In genomic region chr20:3740600-3741301, GRCh38 we compare ENCODE assay signal across 15 cellular contexts. TPM values are rescaled to one million over a fixed set of nuclear protein-coding genes. Genes with fewer than 3 reads are reported as not detected.
"Had no signal": no experiment of that assay in that cellular context is flagged by ENCODE, and none has a peak within 500 bp of the region (broad histone marks: within the 10 kb centered on the region; RNA-seq: fewer than 3 reads in every experiment).

No MANE protein-coding gene starts in this region.

- H3K27me3 ChIP-seq: brain microvascular endothelial cell, pancreas had no signal

- H3K9me3 ChIP-seq: gastroesophageal sphincter, pancreas had no signal

- H3K4me3 ChIP-seq: gastroesophageal sphincter, pancreas had no signal

- H3K27ac ChIP-seq: brain microvascular endothelial cell, pancreas had no signal

- H3K36me3 ChIP-seq: brain microvascular endothelial cell, pancreas had no signal

- FAIRE-seq: endothelial cell of umbilical vein, pancreas, small intestine had no signal

- ATAC-seq: gastroesophageal sphincter, pancreas, T-helper 17 cell had no signal

- DNase-seq: activated B cell treated with CpG ODN at 0.5 μM for 24 hours; activated CD4-positive, alpha-beta T cell treated with anti-CD3 and anti-CD28 coated beads, Interleukin-2, amount 10 ng/mL, durations not matched to agents 7 days and 5 days; activated effector memory CD4-positive, alpha-beta T cell treated with Interleukin-2 at 50 U/mL for 16 hours; brain microvascular endothelial cell; hypothalamus; pancreas; SIG-M5; small intestine; substantia nigra; T-helper 17 cell; trophoblast cell had no signal

RNA-seq across cellular contexts. Expression of gene HSPA12B, which starts 8.3 kb away (rescaled TPM):
- total RNA-seq: activated B cell treated with CpG ODN at 0.5 μM for 24 hours; activated CD4-positive, alpha-beta T cell treated with anti-CD3 and anti-CD28 coated beads, Interleukin-2, amount 10 ng/mL, durations not matched to agents 7 days and 5 days; activated CD8-positive, alpha-beta memory T cell treated with anti-CD3 and anti-CD28 coated beads for 36 hours; renal cortical epithelial cell; T-helper 17 cell had no signal

RNA-seq across cellular contexts. Expression of gene SIGLEC1, which starts 28.4 kb away (rescaled TPM):
- total RNA-seq: activated B cell treated with CpG ODN at 0.5 μM for 24 hours; activated CD4-positive, alpha-beta T cell treated with anti-CD3 and anti-CD28 coated beads, Interleukin-2, amount 10 ng/mL, durations not matched to agents 7 days and 5 days; activated CD8-positive, alpha-beta memory T cell treated with anti-CD3 and anti-CD28 coated beads for 36 hours; endothelial cell of umbilical vein; renal cortical epithelial cell had no signal
- polyA plus RNA-seq: endothelial cell of umbilical vein had no signal

RNA-seq across cellular contexts. Expression of gene SPEF1, which starts 40.5 kb away (rescaled TPM):
- total RNA-seq: activated B cell treated with CpG ODN at 0.5 μM for 24 hours, gastroesophageal sphincter had no signal
